In the genomic region with DNA sequence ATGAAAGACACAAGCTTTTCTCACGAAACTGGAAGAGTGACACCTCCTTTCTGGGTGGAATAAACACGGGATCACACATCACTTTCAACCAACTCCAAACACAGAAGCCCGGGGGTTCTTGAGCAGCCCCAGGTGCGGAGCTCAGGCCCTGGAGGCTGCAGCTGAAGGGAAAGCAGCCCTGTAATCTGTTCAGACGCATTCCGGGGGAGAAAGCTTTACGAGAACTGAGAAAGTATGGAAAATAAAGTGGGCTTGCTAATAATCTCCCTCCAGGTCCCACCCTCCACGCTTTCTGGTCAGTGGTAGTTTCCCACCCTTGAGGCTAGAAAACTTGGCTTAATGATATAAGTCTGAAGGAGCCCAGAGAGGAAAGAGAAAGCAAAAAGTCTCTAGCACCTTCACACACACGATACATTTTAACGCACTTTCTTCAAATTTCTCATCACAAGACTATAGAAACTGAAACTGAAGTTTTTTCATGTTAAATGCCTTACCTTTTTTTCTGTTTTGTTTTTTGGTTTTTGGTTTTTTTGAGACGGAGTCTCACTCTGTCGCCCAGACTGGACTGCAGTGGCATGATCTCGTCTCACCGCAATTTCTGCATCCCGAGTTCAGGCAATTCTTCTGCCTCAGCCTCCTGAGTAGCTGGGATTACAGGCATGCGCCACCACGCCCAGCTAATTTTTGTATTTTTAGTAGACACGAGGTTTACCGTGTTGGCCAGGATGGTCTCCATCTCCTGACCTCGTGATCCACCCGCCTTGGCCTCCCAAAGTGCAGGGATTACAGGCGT, we compare ENCODE assay signal across 18 cellular contexts.
DNase-seq lines count a peak whose midpoint lies in the region; ATAC-seq and TF ChIP-seq lines count a peak whose summit lies in the region.
"Had no signal": no experiment of that assay in that cellular context is flagged by ENCODE, and none has a peak within 500 bp of the region (broad histone marks: within the 10 kb centered on the region; RNA-seq: fewer than 3 reads in every experiment).

No MANE protein-coding gene starts in this region.

- no peak overlapping the region for H3K14ac ChIP-seq in trophoblast cell (ENCODE audit: low read length)

- POLR2A ChIA-PET in CD8-positive, alpha-beta T cell (lab: Charles Lee) = interaction anchor here (0.6 kb wide), 1 partner anchor 69 kb away, joined by 4 read pairs; no protein-coding TSS in a partner anchor
- POLR2A ChIA-PET in T-cell (lab: Charles Lee) = no interaction called here

- no peaks in the 10 kb centered on the region for H3K36me3 ChIP-seq in CD8-positive, alpha-beta T cell (ENCODE audit: insufficient read depth, low read length)
- no peaks in the 10 kb centered on the region for H3K36me3 ChIP-seq in smooth muscle cell (ENCODE audit: low read depth)
- H3K36me3 ChIP-seq in trophoblast cell (ENCODE audit: control insufficient read depth in 1 of 2, insufficient read depth in 2 of 2, low read length in 2 of 2) = no peaks in the 10 kb centered on the region

- no peak overlapping the region for H3K4ac ChIP-seq in trophoblast cell (ENCODE audit: low read depth, low read length)

- H3K79me2 ChIP-seq in smooth muscle cell (ENCODE audit: low read depth) = no peaks in the 10 kb centered on the region
- no peaks in the 10 kb centered on the region for H3K79me2 ChIP-seq in trophoblast cell (ENCODE audit: control insufficient read depth, insufficient read depth, low read length, poor library complexity)

- H3K18ac ChIP-seq in trophoblast cell (ENCODE audit: low read length) = no peak overlapping the region

- no peak overlapping the region for H3K4me3 ChIP-seq in CD8-positive, alpha-beta T cell (ENCODE audit: low read depth, low read length)
- H3K4me3 ChIP-seq in smooth muscle cell (no peak overlapping the region), trophoblast cell (ENCODE audit: low read depth, low read length) (no peak overlapping the region)
- H3K4me3 ChIP-seq: coronary artery had no signal

- no peak overlapping the region for H3K27ac Mint-ChIP-seq in CD8-positive, alpha-beta T cell
- no peak overlapping the region for H3K27ac Mint-ChIP-seq in T-cell
- peak overlapping the region; percentile 30 to 56 for H3K27ac Mint-ChIP-seq in effector memory CD8-positive, alpha-beta T cell
- H3K27ac Mint-ChIP-seq: activated naive CD8-positive, alpha-beta T cell; natural killer cell treated with Interleukin-12 subunit alpha and Interleukin-12 subunit beta and Interleukin-15 and Interleukin-18, amount 100 ng/mL, for 72 hours had no signal

- H3K36me3 Mint-ChIP-seq in CD8-positive, alpha-beta T cell = peaks cover 2% of the 10 kb centered on the region
- H3K36me3 Mint-ChIP-seq in T-cell = no peaks in the 10 kb centered on the region
- peaks cover 4% of the 10 kb centered on the region for H3K36me3 Mint-ChIP-seq in effector memory CD8-positive, alpha-beta T cell (ENCODE audit: insufficient read depth)
- H3K36me3 Mint-ChIP-seq: activated naive CD8-positive, alpha-beta T cell; natural killer cell treated with Interleukin-12 subunit alpha and Interleukin-12 subunit beta and Interleukin-15 and Interleukin-18, amount 100 ng/mL, for 72 hours had no signal

- no peaks in the 10 kb centered on the region for H3K4me1 ChIP-seq in CD8-positive, alpha-beta T cell (ENCODE audit: insufficient read depth, low read length)
- no peaks in the 10 kb centered on the region for H3K4me1 ChIP-seq in smooth muscle cell (ENCODE audit: low read depth)
- no peaks in the 10 kb centered on the region for H3K4me1 ChIP-seq in trophoblast cell (ENCODE audit: control insufficient read depth in 1 of 2, insufficient read depth in 2 of 2, low read length in 2 of 2)

- H2BK5ac ChIP-seq in trophoblast cell (ENCODE audit: low read depth, low read length, poor library complexity) = no peak overlapping the region

- no peaks in the 10 kb centered on the region for H3K9me3 ChIP-seq in CD8-positive, alpha-beta T cell (ENCODE audit: low read length)
- H3K9me3 ChIP-seq in smooth muscle cell (replicated peaks; ENCODE audit: low read depth) = no peaks in the 10 kb centered on the region
- H3K9me3 ChIP-seq in trophoblast cell (ENCODE audit: insufficient read depth, low read depth, low read length) = peaks cover 5% of the 10 kb centered on the region

- no peaks in the 10 kb centered on the region for H4K20me1 ChIP-seq in smooth muscle cell (ENCODE audit: low read depth)

- peaks cover 4% of the 10 kb centered on the region for H3K4me1 Mint-ChIP-seq in CD8-positive, alpha-beta T cell (ENCODE audit: low read depth)
- peaks cover 0 to 6% (median 4%) of the 10 kb centered on the region in 3 donors for H3K4me1 Mint-ChIP-seq in T-cell
- H3K4me1 Mint-ChIP-seq in effector memory CD8-positive, alpha-beta T cell (ENCODE audit: low read depth in 2 of 2) = peaks cover 6 to 10% of the 10 kb centered on the region in 2 donors

- no peak overlapping the region for H2BK120ac ChIP-seq in trophoblast cell (ENCODE audit: insufficient read depth, low read length, poor library complexity)

- no peak overlapping the region for H2AK5ac ChIP-seq in trophoblast cell (ENCODE audit: low read length)

- no peak for DNase-seq in CD8-positive, alpha-beta T cell
- DNase-seq in GM13977 (ENCODE audit: low spot score) (peak; percentile 63), T-cell (no peak), NCI-H2196 treated with DMSO at 0.1 percent for 48 hours (lab: John Stamatoyannopoulos, UW; ENCODE audit: unreplicated experiment) (no peak), smooth muscle cell (lab: John Stamatoyannopoulos, UW; ENCODE audit: unreplicated experiment) (no peak), trophoblast cell (no peak), HPDE6-E6E7 (ENCODE audit: extremely low spot score) (no peak)
- no peak for DNase-seq in effector memory CD8-positive, alpha-beta T cell
- DNase-seq: AML-193; foreskin fibroblast; kidney glomerular epithelial cell; mesenchymal stem cell; NCI-H187; Right ventricle myocardium superior; stimulated activated CD4-positive, alpha-beta T cell treated with anti-CD3 and anti-CD28 coated beads, Interleukin-4, amount 100 ng/mL, for 4 hours had no signal

- intact Hi-C loops in CD8-positive, alpha-beta T cell (cut with DNase I, micrococcal nuclease) = no loop called here

- no peaks in the 10 kb centered on the region for H3K27me3 ChIP-seq in CD8-positive, alpha-beta T cell (ENCODE audit: insufficient read depth, low read length)
- H3K27me3 ChIP-seq in smooth muscle cell (ENCODE audit: low read depth) (peaks cover 57% of the 10 kb centered on the region), trophoblast cell (ENCODE audit: insufficient read depth, low read length) (no peaks in the 10 kb centered on the region)

- ATAC-seq in CD8-positive, alpha-beta T cell = no peak
- no peak for ATAC-seq in T-cell (replicated peaks in 1 of 4)
- ATAC-seq in effector memory CD8-positive, alpha-beta T cell (replicated peaks) = no peak
- ATAC-seq: natural killer cell treated with Interleukin-12 subunit alpha and Interleukin-12 subunit beta and Interleukin-15 and Interleukin-18, amount 100 ng/mL, for 72 hours had no signal

- no peaks in the 10 kb centered on the region for H3K27me3 Mint-ChIP-seq in CD8-positive, alpha-beta T cell (ENCODE audit: low read depth)
- no peaks in the 10 kb centered on the region for H3K27me3 Mint-ChIP-seq in T-cell
- H3K27me3 Mint-ChIP-seq in effector memory CD8-positive, alpha-beta T cell = no peaks in the 10 kb centered on the region
- H3K27me3 Mint-ChIP-seq: activated naive CD8-positive, alpha-beta T cell; natural killer cell treated with Interleukin-12 subunit alpha and Interleukin-12 subunit beta and Interleukin-15 and Interleukin-18, amount 100 ng/mL, for 72 hours had no signal

- H3K9me3 Mint-ChIP-seq in CD8-positive, alpha-beta T cell = no peaks in the 10 kb centered on the region
- H3K9me3 Mint-ChIP-seq in T-cell = no peaks in the 10 kb centered on the region
- H3K9me3 Mint-ChIP-seq in effector memory CD8-positive, alpha-beta T cell = no peaks in the 10 kb centered on the region
- H3K9me3 Mint-ChIP-seq: natural killer cell treated with Interleukin-12 subunit alpha and Interleukin-12 subunit beta and Interleukin-15 and Interleukin-18, amount 100 ng/mL, for 72 hours had no signal

- H3F3A ChIP-seq in smooth muscle cell (ENCODE audit: low read depth) = no peaks in the 10 kb centered on the region

- 88% methylated on average over 22 of the region's 22 CpGs for WGBS in smooth muscle cell (ENCODE audit: low lambda C conversion rate)
- WGBS in trophoblast cell (ENCODE audit: extremely low coverage, insufficient coverage, insufficient read length) = no CpG with 5 or more reads among the region's 22 CpGs

- CTCF ChIA-PET in CD8-positive, alpha-beta T cell (lab: Charles Lee) = no interaction called here
- CTCF ChIA-PET in T-cell (lab: Charles Lee) = no interaction called here

- H4K91ac ChIP-seq in trophoblast cell (ENCODE audit: low read depth, low read length) = no peak overlapping the region

- H3K23ac ChIP-seq in trophoblast cell (ENCODE audit: low read length) = no peak overlapping the region

- H2BK12ac ChIP-seq in trophoblast cell (ENCODE audit: low read length) = no peak overlapping the region

- no peak overlapping the region for H4K8ac ChIP-seq in trophoblast cell (ENCODE audit: low read depth, low read length)

- in situ Hi-C loops in GM13977 (cut with MboI; ENCODE audit: low pct_unique_long_range_greater_than_20kb, low sequenced_read_pairs, unreplicated experiment) = no loop called here

- no peak overlapping the region for H3K27ac ChIP-seq in CD8-positive, alpha-beta T cell (ENCODE audit: low read depth, low read length)
- H3K27ac ChIP-seq in smooth muscle cell (ENCODE audit: low read depth) = no peak overlapping the region
- H3K27ac ChIP-seq in trophoblast cell (ENCODE audit: low read depth, low read length) = no peak overlapping the region
- H3K27ac ChIP-seq: coronary artery had no signal

- no peak for TF ChIP-seq CTCF in CD8-positive, alpha-beta T cell (IDR thresholded peaks at IDR 0.05)
- TF ChIP-seq CTCF in GM13977 (IDR thresholded peaks at IDR 0.05; ENCODE audit: extremely low read depth, insufficient read depth, missing control alignments) (no peak), smooth muscle cell (IDR thresholded peaks at IDR 0.05; ENCODE audit: borderline replicate concordance, insufficient read depth, poor library complexity, severe bottlenecking) (no peak)

- H2AFZ ChIP-seq in smooth muscle cell (ENCODE audit: low read depth) (no peak overlapping the region), trophoblast cell (ENCODE audit: insufficient read depth, low read length, poor library complexity) (no peak overlapping the region)

- peak overlapping the region; percentile 61 for H3K4me3 Mint-ChIP-seq in CD8-positive, alpha-beta T cell
- H3K4me3 Mint-ChIP-seq in T-cell = peak overlapping the region; percentile 38 to 68 (median 50)
- peak overlapping the region; percentile 56 to 60 for H3K4me3 Mint-ChIP-seq in effector memory CD8-positive, alpha-beta T cell
- H3K4me3 Mint-ChIP-seq: activated naive CD8-positive, alpha-beta T cell; natural killer cell treated with Interleukin-12 subunit alpha and Interleukin-12 subunit beta and Interleukin-15 and Interleukin-18, amount 100 ng/mL, for 72 hours had no signal

- H3K9ac ChIP-seq in smooth muscle cell (ENCODE audit: low read depth) (no peak overlapping the region), trophoblast cell (ENCODE audit: low read length) (no peak overlapping the region)

- no peaks in the 10 kb centered on the region for H3K79me1 ChIP-seq in trophoblast cell (ENCODE audit: low read length)

- H3K4me2 ChIP-seq in smooth muscle cell (no peak overlapping the region), trophoblast cell (ENCODE audit: low read length) (no peak overlapping the region)

- H4K12ac ChIP-seq in trophoblast cell (ENCODE audit: low read depth, low read length) = no peak overlapping the region

Comparison
In these comparisons a context has a peak if more than half of its experiments do, and no peak if none do; other contexts are left out.
1. H3K27ac Mint-ChIP-seq: peak in effector memory CD8-positive, alpha-beta T cell (2 of 2); none in CD8-positive, alpha-beta T cell (single experiment) and T-cell (0 of 2).
2. Peak in every context shown above with its lines, with median percentiles within 50 percentile points of each other: H3K4me3 Mint-ChIP-seq.